Comparison of ENCODE assay signal across 8 cellular contexts in the genomic region with DNA sequence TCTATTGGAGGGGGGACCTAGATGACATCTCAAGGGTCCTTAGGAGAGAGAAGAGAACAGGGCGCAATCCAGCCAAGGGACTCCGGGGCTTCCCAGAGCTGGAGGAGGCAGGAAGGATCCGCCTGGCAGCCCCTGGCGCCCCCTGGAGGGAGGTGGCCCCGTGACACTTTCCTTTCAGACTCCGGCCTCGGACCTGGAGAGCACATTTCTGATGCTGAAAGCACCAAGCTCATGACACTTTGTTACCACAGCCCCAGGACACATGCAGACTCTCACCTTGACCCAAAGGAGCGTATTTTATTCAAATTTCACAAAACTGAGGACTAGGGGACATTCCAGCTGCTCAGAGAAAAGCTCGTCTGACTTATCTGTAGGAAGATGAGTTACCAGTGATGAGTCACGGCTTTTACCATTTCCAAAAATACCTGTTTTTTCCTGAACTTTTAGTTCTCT. TPM values are rescaled to one million over a fixed set of nuclear protein-coding genes. Genes with fewer than 3 reads are reported as not detected.
A peak's percentile ranks its signal among the peaks of the same experiment; 100 is the strongest.
DNase-seq lines count a peak whose midpoint lies in the region; ATAC-seq and TF ChIP-seq lines count a peak whose summit lies in the region.

No MANE protein-coding gene starts in this region.

- H3K27me3 Mint-ChIP-seq in natural killer cell (ENCODE audit: low read depth in 2 of 2), result peaks cover 25 to 27% of the 10 kb centered on the region in 2 donors

- 32 to 43% methylated on average over 10 of the region's 10 CpGs for WGBS in esophagus, 2 donors
- 50 to 57% methylated on average over 10 of the region's 10 CpGs for whole genome bisulfite sequencing in aorta, 2 donors

- no peaks in the 10 kb centered on the region for H3K36me3 Mint-ChIP-seq in natural killer cell

- no peaks in the 10 kb centered on the region for H3K9me2 ChIP-seq in DOHH2 (replicated peaks; ENCODE audit: control insufficient read depth, low read length)

- no peaks in the 10 kb centered on the region for H3F3A ChIP-seq in DOHH2 (ENCODE audit: control insufficient read depth, insufficient read depth)

- TF ChIP-seq CTCF in DOHH2 (IDR thresholded peaks at IDR 0.05; ENCODE audit: low read depth, low read length, poor library complexity, severe bottlenecking) (peak; percentile 82), natural killer cell (IDR thresholded peaks at IDR 0.05) (peak; percentile 52)

- no peaks in the 10 kb centered on the region for H3K9me3 Mint-ChIP-seq in natural killer cell

- no peaks in the 10 kb centered on the region for H3K79me2 ChIP-seq in DOHH2 (ENCODE audit: control insufficient read depth, low read length)

- peak; percentile 40 to 60 (median 50) for ATAC-seq in natural killer cell
- peak; percentile 53 for ATAC-seq in aorta (ENCODE audit: low FRiP score)
- ATAC-seq in HG03520 (IDR thresholded peaks at IDR 0.05; ENCODE audit: unreplicated experiment), result no peak

- H3K4me2 ChIP-seq in DOHH2 (ENCODE audit: low read length), result no peak overlapping the region

- no peaks in the 10 kb centered on the region for H3K36me3 ChIP-seq in DOHH2 (ENCODE audit: control insufficient read depth, low read length)
- no peaks in the 10 kb centered on the region for H3K36me3 ChIP-seq in esophagus (ENCODE audit: control insufficient read depth in 2 of 2, insufficient read depth in 2 of 2, low read length in 1 of 2)
- no peaks in the 10 kb centered on the region for H3K36me3 ChIP-seq in aorta (ENCODE audit: control insufficient read depth in 1 of 2, insufficient read depth in 2 of 2, low read length in 1 of 2)

- no peak overlapping the region for H3K27ac ChIP-seq in DOHH2 (ENCODE audit: low read depth, low read length)
- H3K27ac ChIP-seq in esophagus (ENCODE audit: low read depth in 2 of 2, low read length in 1 of 2), result peak overlapping the region; percentile 65 to 69
- H3K27ac ChIP-seq in aorta (ENCODE audit: low read depth in 1 of 2, low read length in 2 of 2), result no peak overlapping the region

- no peak overlapping the region for H3K4me3 ChIP-seq in DOHH2 (ENCODE audit: low read length)
- no peak overlapping the region for H3K4me3 ChIP-seq in esophagus (ENCODE audit: low read depth in 1 of 2, low read length in 2 of 2)
- no peak overlapping the region for H3K4me3 ChIP-seq in aorta (ENCODE audit: low read length in 2 of 2)

- DNase-seq in M059J (ENCODE audit: low read depth), result peak; percentile 86
- peak; percentile 62 to 72 for DNase-seq in activated CD4-positive, alpha-beta T cell treated with anti-CD3 and anti-CD28 coated beads, Interleukin-2, amount 50 U/mL, for 48 hours
- DNase-seq in natural killer cell, result no peak
- DNase-seq in aorta, result peak; percentile 72 to 91
- no peak for DNase-seq in NCI-H2029 (lab: John Stamatoyannopoulos, UW)

- H3K9me3 ChIP-seq in DOHH2 (ENCODE audit: control insufficient read depth, insufficient read depth, low read length) (no peaks in the 10 kb centered on the region), esophagus (ENCODE audit: control insufficient read depth in 2 of 2, insufficient read depth in 1 of 2, low read depth in 1 of 2, low read length in 1 of 2) (no peaks in the 10 kb centered on the region), aorta (ENCODE audit: control insufficient read depth, low read length) (no peaks in the 10 kb centered on the region)

- H4K20me1 ChIP-seq in DOHH2 (ENCODE audit: control insufficient read depth, insufficient read depth, low read depth, low read length), result no peaks in the 10 kb centered on the region

- intact Hi-C loops in natural killer cell (cut with micrococcal nuclease) (no loop called here), aorta (cut with DNase I) (no loop called here)

- H3K4me1 Mint-ChIP-seq in natural killer cell, result peaks cover 0 to 8% of the 10 kb centered on the region in 2 donors

- no peak overlapping the region for H3K4me3 Mint-ChIP-seq in natural killer cell

- no peak overlapping the region for H3K27ac Mint-ChIP-seq in natural killer cell

- H3K27me3 ChIP-seq in DOHH2 (ENCODE audit: control insufficient read depth, low read length) (no peaks in the 10 kb centered on the region), esophagus (ENCODE audit: control insufficient read depth in 1 of 2, insufficient read depth in 2 of 2, low read length in 2 of 2) (no peaks in the 10 kb centered on the region), aorta (ENCODE audit: control insufficient read depth in 1 of 2, insufficient read depth in 2 of 2, low read length in 1 of 2) (no peaks in the 10 kb centered on the region)

- H3K4me1 ChIP-seq in DOHH2 (ENCODE audit: control insufficient read depth, low read length), result no peaks in the 10 kb centered on the region
- peaks cover 0 to 16% of the 10 kb centered on the region in 2 donors for H3K4me1 ChIP-seq in esophagus (ENCODE audit: control insufficient read depth in 2 of 2, insufficient read depth in 2 of 2, low read length in 1 of 2)
- no peaks in the 10 kb centered on the region for H3K4me1 ChIP-seq in aorta (ENCODE audit: control insufficient read depth in 1 of 2, insufficient read depth in 2 of 2, low read length in 2 of 2)

RNA-seq across cellular contexts. Expression of a gene that starts 21.4 kb away (rescaled TPM):
- total RNA-seq in M059J (2014; rRNA removed; shearing (Covaris generic)), result 65.7 and 81.8 TPM in 2 replicates
- polyA plus RNA-seq in esophagus, result 10 to 100 TPM in 1 of 2 donors, 1 to 10 TPM in 1; 6.4 to 13.3 TPM
- total RNA-seq in natural killer cell, result 10 to 100 TPM; 41.4 to 46.0 (median 43.3) TPM
- 10 to 100 TPM; 35.8 to 52.2 TPM for total RNA-seq in aorta
- polyA plus RNA-seq in aorta, result 10 to 100 TPM; 12.6 to 49.1 TPM

Comparison
In these comparisons a context has a peak if more than half of its experiments do, and no peak if none do; other contexts are left out.
1. H3K27ac ChIP-seq: peak in esophagus (2 of 2); none in DOHH2 (single experiment) and aorta (0 of 2).
2. DNase-seq: peak in M059J (single experiment), activated CD4-positive, alpha-beta T cell treated with anti-CD3 and anti-CD28 coated beads, Interleukin-2, amount 50 U/mL, for 48 hours (2 of 2) and aorta (2 of 2); none in natural killer cell (single experiment) and NCI-H2029 (single experiment).